8 cellular contexts compared by ENCODE assay signal in the genomic region with DNA sequence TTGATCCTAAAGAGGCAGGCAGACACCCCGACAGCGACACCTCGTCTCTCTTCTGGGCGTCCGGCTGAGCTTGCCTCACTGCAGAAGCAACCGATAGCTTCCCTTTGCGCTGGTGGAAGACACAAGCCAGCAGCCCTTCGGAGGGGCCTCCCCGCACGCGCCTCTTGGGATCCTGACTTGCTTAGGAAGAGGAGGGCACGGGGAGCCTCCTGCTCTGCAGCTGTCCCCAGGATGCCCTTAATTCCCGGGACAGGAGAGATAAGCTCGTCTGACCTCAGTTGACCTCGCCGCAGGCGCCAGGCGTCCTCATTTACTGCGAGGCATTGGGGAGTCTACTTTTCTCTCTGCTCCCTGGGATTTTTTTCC.
A peak's percentile ranks its signal among the peaks of the same experiment; 100 is the strongest.
DNase-seq lines count a peak whose midpoint lies in the region; ATAC-seq, FAIRE-seq and TF ChIP-seq lines count a peak whose summit lies in the region.

No MANE protein-coding gene starts in this region.

- in situ Hi-C loops in gastrocnemius medialis (cut with MboI; ENCODE audit: low sequenced_read_pairs in 4 of 4): loop anchor here (25.0 kb wide), 6 partner anchors 1026 to 1426 kb away; a partner anchor contains a TSS

- H3K4me3 ChIP-seq in AG09309 (ENCODE audit: control insufficient read depth, low read depth, low read length): peak overlapping the region; percentile 56
- peak overlapping the region; percentile 64 for H3K4me3 ChIP-seq in astrocyte (ENCODE audit: insufficient read depth, low read depth, low read length)
- H3K4me3 ChIP-seq in gastrocnemius medialis: peak overlapping the region; percentile 58 to 90 (median 70)

- peak overlapping the region; percentile 89 for H2AFZ ChIP-seq in astrocyte (ENCODE audit: low read depth, low read length)

- peak overlapping the region; percentile 95 for H3K4me2 ChIP-seq in astrocyte (ENCODE audit: low read length)

- H3K27me3 ChIP-seq in astrocyte (ENCODE audit: insufficient read depth, low read length): no peaks in the 10 kb centered on the region
- no peaks in the 10 kb centered on the region for H3K27me3 ChIP-seq in gastrocnemius medialis

- intact Hi-C loops in gastrocnemius medialis (cut with DNase I; ENCODE audit: low total_unique reads): loop anchor here (2.0 to 10.0 kb wide), 7 partner anchors 186 to 1411 kb away; no protein-coding TSS in a partner anchor

- H3K36me3 Mint-ChIP-seq in astrocyte (ENCODE audit: low read depth, unreplicated experiment): no peaks in the 10 kb centered on the region

- peak overlapping the region; percentile 84 for H3K4me3 Mint-ChIP-seq in astrocyte (ENCODE audit: unreplicated experiment)

- FAIRE-seq in astrocyte (lab: Jason Lieb, UNC): no peak

- peak overlapping the region; percentile 91 for H3K9ac ChIP-seq in astrocyte (ENCODE audit: low read length)

- H3K9me3 ChIP-seq in astrocyte (ENCODE audit: insufficient read depth, low read depth, low read length) (no peaks in the 10 kb centered on the region), gastrocnemius medialis (no peaks in the 10 kb centered on the region)

- no peaks in the 10 kb centered on the region for H3K79me2 ChIP-seq in astrocyte (ENCODE audit: insufficient read depth, low read length)

- H4K20me1 ChIP-seq in astrocyte (ENCODE audit: insufficient read depth, low read length): no peaks in the 10 kb centered on the region

- H3K27ac ChIP-seq in astrocyte (ENCODE audit: low read depth, low read length): peak overlapping the region; percentile 75
- H3K27ac ChIP-seq in gastrocnemius medialis: peak overlapping the region; percentile 76 to 83 (median 79)

- peaks cover 4% of the 10 kb centered on the region for H3K4me1 Mint-ChIP-seq in astrocyte (ENCODE audit: low read depth, unreplicated experiment)

- H3K9me3 Mint-ChIP-seq in astrocyte (ENCODE audit: unreplicated experiment): peaks cover 2% of the 10 kb centered on the region

- ATAC-seq in GM19043 (IDR thresholded peaks at IDR 0.05; ENCODE audit: low read depth, unreplicated experiment) (peak; percentile 16), gastrocnemius medialis (peak; percentile 21 to 40)

- peak overlapping the region; percentile 79 for H3K27ac Mint-ChIP-seq in astrocyte (ENCODE audit: unreplicated experiment)

- H3K4me1 ChIP-seq in astrocyte (ENCODE audit: insufficient read depth, low read length): peaks cover 16% of the 10 kb centered on the region
- peaks cover 12% of the 10 kb centered on the region in 2 donors for H3K4me1 ChIP-seq in gastrocnemius medialis

- TF ChIP-seq POLR2A in gastrocnemius medialis (IDR thresholded peaks at IDR 0.05): no peak

- TF ChIP-seq CTCF in AG09309 (IDR thresholded peaks at IDR 0.05; ENCODE audit: control insufficient read depth, insufficient read depth, low read depth, low read length, missing control alignments) (no peak), astrocyte (IDR thresholded peaks at IDR 0.05; ENCODE audit: insufficient read depth, low read depth, low read length) (no peak), gastrocnemius medialis (IDR thresholded peaks at IDR 0.05 in 4 of 5, conservative IDR thresholded peaks at IDR 0.05 in 1 of 5) (no peak)

- peaks cover 17% of the 10 kb centered on the region for H3K27me3 Mint-ChIP-seq in astrocyte (ENCODE audit: low read depth, unreplicated experiment)

- no peaks in the 10 kb centered on the region for H3K36me3 ChIP-seq in astrocyte (ENCODE audit: insufficient read depth, low read length)
- no peaks in the 10 kb centered on the region for H3K36me3 ChIP-seq in gastrocnemius medialis

- no peak for DNase-seq in AG09309 (ENCODE audit: low read depth)
- peak; percentile 40 for DNase-seq in NCI-H2227 treated with DMSO at 0.1 percent for 48 hours (lab: John Stamatoyannopoulos, UW)
- DNase-seq in astrocyte (ENCODE audit: low read depth): peak; percentile 18
- peak; percentile 25 for DNase-seq in iPS DF 19.7 (ENCODE audit: low read depth, low spot score)
- peak; percentile 11 to 37 for DNase-seq in gastrocnemius medialis
- DNase-seq in NCI-H1417 (lab: John Stamatoyannopoulos, UW): no peak
- no peak for DNase-seq in H4 (ENCODE audit: low spot score)

Comparison
In these comparisons a context has a peak if more than half of its experiments do, and no peak if none do; other contexts are left out.
1. DNase-seq: peak in NCI-H2227 treated with DMSO at 0.1 percent for 48 hours (single experiment), astrocyte (single experiment), iPS DF 19.7 (single experiment) and gastrocnemius medialis (2 of 2); none in AG09309 (single experiment), NCI-H1417 (0 of 3) and H4 (single experiment).
2. Peak in every context shown above with its lines, with median percentiles within 50 percentile points of each other: H3K4me3 ChIP-seq.